8 cellular contexts compared by ENCODE assay signal in genomic region chr4:108651068-108651794, GRCh38. TPM values are rescaled to one million over a fixed set of nuclear protein-coding genes. Genes with fewer than 3 reads are reported as not detected.
DNase-seq lines count a peak whose midpoint lies in the region; ATAC-seq and TF ChIP-seq lines count a peak whose summit lies in the region.

No MANE protein-coding gene starts in this region.

- 4 to 5% methylated on average over 8 of the region's 8 CpGs for WGBS in esophagus, 2 donors

- H3K9me3 Mint-ChIP-seq in HFFc6: no peaks in the 10 kb centered on the region

- H3K36me3 ChIP-seq in esophagus (ENCODE audit: control insufficient read depth in 2 of 2, insufficient read depth in 2 of 2, low read length in 1 of 2) (no peaks in the 10 kb centered on the region), neuron (ENCODE audit: insufficient read depth, low read length) (peaks cover 9% of the 10 kb centered on the region)

- H3K36me3 Mint-ChIP-seq in HFFc6 (ENCODE audit: low read depth): peaks cover 29% of the 10 kb centered on the region

- H3K4me3 Mint-ChIP-seq in HFFc6: peak overlapping the region; percentile 96

- DNase-seq in D341Med (ENCODE audit: low spot score) (peak; percentile 33), HFFc6 (peak; percentile 40), SW480 (ENCODE audit: low spot score) (peak; percentile 21), NCI-H446 treated with DMSO at 0.1 percent for 48 hours (lab: John Stamatoyannopoulos, UW) (no peak)

- no peak for TF ChIP-seq CTCF in HFFc6 (IDR thresholded peaks at IDR 0.05)

- peaks cover 28% of the 10 kb centered on the region for H3K4me1 Mint-ChIP-seq in HFFc6 (ENCODE audit: low read depth)

- H3K27me3 Mint-ChIP-seq in HFFc6 (ENCODE audit: insufficient read depth): no peaks in the 10 kb centered on the region

- H3K27ac Mint-ChIP-seq in HFFc6: peak overlapping the region; percentile 92

- peak overlapping the region; percentile 70 for H2AFZ ChIP-seq in neuron (ENCODE audit: low read depth, low read length)

- no peaks in the 10 kb centered on the region for H3K27me3 ChIP-seq in esophagus (ENCODE audit: control insufficient read depth in 1 of 2, insufficient read depth in 2 of 2, low read length in 2 of 2)
- H3K27me3 ChIP-seq in neuron (ENCODE audit: insufficient read depth, low read length): no peaks in the 10 kb centered on the region

- H3K4me3 ChIP-seq in esophagus (ENCODE audit: low read depth in 1 of 2, low read length in 2 of 2) (peak overlapping the region; percentile 81 to 99), neuron (ENCODE audit: low read length) (peak overlapping the region; percentile 96)

- H3K4me1 ChIP-seq in esophagus (ENCODE audit: control insufficient read depth in 2 of 2, insufficient read depth in 2 of 2, low read length in 1 of 2) (peaks cover 0 to 3% of the 10 kb centered on the region in 2 donors), neuron (ENCODE audit: insufficient read depth, low read length) (peaks cover 13% of the 10 kb centered on the region)

- peak overlapping the region; percentile 81 to 95 for H3K27ac ChIP-seq in esophagus (ENCODE audit: low read depth in 2 of 2, low read length in 1 of 2)

- no peaks in the 10 kb centered on the region for H3K9me3 ChIP-seq in esophagus (ENCODE audit: control insufficient read depth in 2 of 2, insufficient read depth in 1 of 2, low read depth in 1 of 2, low read length in 1 of 2)
- no peaks in the 10 kb centered on the region for H3K9me3 ChIP-seq in neuron (ENCODE audit: low read length)

- no peak for ATAC-seq in HG02571 (IDR thresholded peaks at IDR 0.05; ENCODE audit: unreplicated experiment)
- no peak for ATAC-seq in HG02642 (IDR thresholded peaks at IDR 0.05; ENCODE audit: poor library complexity, unreplicated experiment)

RNA-seq across cellular contexts. Expression of gene OSTC, which starts 0.8 kb away (rescaled TPM):
- total RNA-seq in HFFc6 (2021; fragmentation: NEBNext Ultra II Directional; extraction: Animal tissue kit (Norgen Biotek cat#: 25700)): 100 to 1,000 TPM; 178 to 259 (median 189) TPM
- polyA plus RNA-seq in esophagus: 10 to 100 TPM; 62.9 to 81.1 TPM

RNA-seq across cellular contexts. Expression of gene RPL34, which starts 30.9 kb away (rescaled TPM):
- total RNA-seq in HFFc6 (2021; fragmentation: NEBNext Ultra II Directional; extraction: Animal tissue kit (Norgen Biotek cat#: 25700)): 1,000 to 10,000 TPM in 1 of 6 experiments, 100 to 1,000 TPM in 5; 834 to 1,041 (median 909) TPM
- polyA plus RNA-seq in esophagus: 1,000 to 10,000 TPM; 3,346 to 3,753 TPM
